Comparison of ENCODE assay signal across 14 cellular contexts in the genomic region with DNA sequence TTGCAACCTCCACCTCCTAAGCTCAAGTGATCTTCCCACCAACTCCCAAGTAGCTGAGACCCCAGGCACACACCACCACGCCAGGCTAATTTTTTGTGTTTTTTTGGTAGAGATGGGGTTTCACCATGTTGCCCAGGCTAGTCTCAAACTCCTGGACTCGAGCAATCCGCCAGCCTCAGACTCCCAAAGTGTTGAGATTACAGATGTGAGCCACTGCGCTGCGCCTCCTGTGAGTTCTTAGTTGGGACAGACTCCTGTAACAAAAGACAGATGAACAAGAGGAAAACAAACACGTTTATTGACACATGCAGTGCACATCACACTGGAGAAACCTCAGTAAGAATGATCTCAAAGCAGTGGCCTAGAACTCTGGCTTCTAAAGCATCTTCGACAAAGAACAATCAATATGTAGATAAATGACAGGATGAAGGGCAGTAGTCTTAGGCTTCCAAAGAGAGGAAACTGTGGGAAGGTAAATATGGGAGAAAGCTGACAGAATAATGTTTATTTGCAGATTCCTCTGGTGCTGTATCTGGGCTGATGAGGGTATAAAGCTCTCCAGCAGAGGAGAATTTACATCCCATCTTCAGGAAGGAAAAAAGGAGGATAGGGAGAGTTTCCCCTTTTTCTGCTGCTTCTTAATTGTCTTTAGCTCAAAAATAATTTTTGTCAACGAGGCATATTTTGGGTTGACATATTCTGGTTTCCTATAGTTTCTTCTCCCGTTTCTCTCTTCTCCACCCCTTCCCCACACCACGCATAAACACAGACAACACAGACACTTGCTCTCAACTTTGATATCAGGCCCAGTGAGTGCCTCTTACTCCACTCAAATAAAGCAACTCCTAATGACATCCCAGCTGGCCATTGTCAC.
DNase-seq lines count a peak whose midpoint lies in the region; ATAC-seq, FAIRE-seq and TF ChIP-seq lines count a peak whose summit lies in the region.
"Had no signal": no experiment of that assay in that cellular context is flagged by ENCODE, and none has a peak within 500 bp of the region (broad histone marks: within the 10 kb centered on the region; RNA-seq: fewer than 3 reads in every experiment).

No MANE protein-coding gene starts in this region.

- H3K23me2 ChIP-seq in H9 (ENCODE audit: insufficient read length, low read depth, low read length, poor library complexity, severe bottlenecking) = no peaks in the 10 kb centered on the region

- no peak overlapping the region for H3K9ac ChIP-seq in H9 (ENCODE audit: extremely low read depth, insufficient read length, low read length)
- H3K9ac ChIP-seq in K562 (ENCODE audit: insufficient read depth in 1 of 2, low read depth in 2 of 2, low read length in 2 of 2) = no peak overlapping the region
- H3K9ac ChIP-seq: KMS-11 had no signal

- DNase-seq in A549 (ENCODE audit: low read depth in 1 of 2, low spot score in 1 of 2) = no peak
- no peak for DNase-seq in H9
- no peak for DNase-seq in K562 (ENCODE audit: extremely low read depth in 1 of 4, low spot score in 3 of 4)
- DNase-seq in osteoblast (ENCODE audit: insufficient read length, low spot score, missing footprints) = no peak
- DNase-seq in putamen (ENCODE audit: low spot score) = no peak
- DNase-seq: BE2C, DMS79 had no signal

- H3K23ac ChIP-seq in H9 (ENCODE audit: insufficient read length, low read depth, low read length) = no peak overlapping the region

- H3K9me3 ChIP-seq in A549 (no peaks in the 10 kb centered on the region), H9 (ENCODE audit: control insufficient read depth, low read depth, low read length) (no peaks in the 10 kb centered on the region), K562 (replicated peaks; ENCODE audit: control insufficient read depth, insufficient read depth, low read depth, low read length) (no peaks in the 10 kb centered on the region), osteoblast (ENCODE audit: low read depth, low read length) (no peaks in the 10 kb centered on the region)
- H3K9me3 ChIP-seq: BE2C had no signal

- FAIRE-seq in A549 (lab: Jason Lieb, UNC) (no peak), K562 (lab: Jason Lieb, UNC) (no peak)
- FAIRE-seq: GM12891 had no signal

- no peak for ATAC-seq in A549
- ATAC-seq in K562 = no peak
- ATAC-seq in GM21515 (IDR thresholded peaks at IDR 0.05; ENCODE audit: unreplicated experiment) = no peak
- no peak for ATAC-seq in GM19035 (IDR thresholded peaks at IDR 0.05; ENCODE audit: unreplicated experiment)
- ATAC-seq in HG02759 (IDR thresholded peaks at IDR 0.05; ENCODE audit: unreplicated experiment) = no peak

- H3K27me3 ChIP-seq in H9 (ENCODE audit: insufficient read depth, low read length) (no peaks in the 10 kb centered on the region), K562 (ENCODE audit: control insufficient read depth in 2 of 2, insufficient read depth in 2 of 2, low read length in 2 of 2) (no peaks in the 10 kb centered on the region), osteoblast (ENCODE audit: insufficient read depth, low read length) (no peaks in the 10 kb centered on the region)
- H3K27me3 ChIP-seq: BE2C had no signal

- TF ChIP-seq POLR2A in A549 (IDR thresholded peaks at IDR 0.05; ENCODE audit: low read length) (no peak), K562 (conservative IDR thresholded peaks at IDR 0.05) (no peak)

- no peaks in the 10 kb centered on the region for H3K27me3 Mint-ChIP-seq in H9 (ENCODE audit: low read depth)
- H3K27me3 Mint-ChIP-seq: IgD-negative memory B cell had no signal

- BruUV-seq in K562 (replicated peaks; lab: Mats Ljungman, UMichigan) = no TSS peak

- in situ Hi-C loops in K562 (cut with MboI) = no loop called here

- TF ChIP-seq RAD21 in A549 (conservative IDR thresholded peaks at IDR 0.05 in 1 of 2, IDR thresholded peaks at IDR 0.05 in 1 of 2) = no peak
- no peak for TF ChIP-seq RAD21 in K562 (CRISPR knock-in tag; conservative IDR thresholded peaks at IDR 0.05 in 1 of 2, IDR thresholded peaks at IDR 0.05 in 1 of 2)

- H3K4me2 ChIP-seq in A549 (no peak overlapping the region), H9 (ENCODE audit: insufficient read depth, insufficient read length, low read length) (no peak overlapping the region), K562 (ENCODE audit: insufficient read depth, low read length) (no peak overlapping the region), osteoblast (ENCODE audit: insufficient read depth, low read length) (no peak overlapping the region)
- H3K4me2 ChIP-seq: KMS-11 had no signal

- peak overlapping the region in 2 of 3 experiments; percentile 0; a peak in 2 of 7 replicates for H3K27ac Mint-ChIP-seq in H9

- H2AK5ac ChIP-seq in H9 (ENCODE audit: insufficient read length, low read length) = no peak overlapping the region

- no peaks in the 10 kb centered on the region for H3K9me3 Mint-ChIP-seq in H9
- H3K9me3 Mint-ChIP-seq: IgD-negative memory B cell had no signal

- POLR2A ChIA-PET in A549 (lab: Yijun Ruan, JAX) = no interaction called here
- POLR2A ChIA-PET in K562 (lab: Yijun Ruan, JAX) = interaction anchor here (1.4 kb wide), 2 partner anchors 9 to 16 kb away, joined by 4 read pairs; no protein-coding TSS in a partner anchor

- no peak overlapping the region for H2BK12ac ChIP-seq in H9 (ENCODE audit: insufficient read length, low read depth, low read length)

- peaks cover 2 to 7% of the 10 kb centered on the region in 2 experiments for H3K4me1 Mint-ChIP-seq in H9
- H3K4me1 Mint-ChIP-seq: IgD-negative memory B cell had no signal

- no peaks in the 10 kb centered on the region for H3K9me1 ChIP-seq in K562 (ENCODE audit: control insufficient read depth, insufficient read depth, low read length)

- no peak overlapping the region for H2BK20ac ChIP-seq in H9 (ENCODE audit: low read depth, low read length, poor library complexity, severe bottlenecking)

- no peak overlapping the region for H2BK5ac ChIP-seq in H9 (ENCODE audit: insufficient read length, low read length)

- no peak overlapping the region for H3K18ac ChIP-seq in H9 (ENCODE audit: insufficient read length, low read depth, low read length)

- H3K56ac ChIP-seq in H9 (ENCODE audit: insufficient read length, low read depth, low read length) = no peak overlapping the region

- H3K14ac ChIP-seq in H9 (ENCODE audit: insufficient read depth, low read length) = no peak overlapping the region

- no peaks in the 10 kb centered on the region for H3K36me3 ChIP-seq in K562 (ENCODE audit: control insufficient read depth, insufficient read depth, low read length)
- H3K36me3 ChIP-seq in osteoblast (ENCODE audit: insufficient read depth, low read length) = no peaks in the 10 kb centered on the region
- H3K36me3 ChIP-seq: BE2C had no signal

- H3K4me1 ChIP-seq in A549 (no peaks in the 10 kb centered on the region), H9 (ENCODE audit: insufficient read depth, low read length) (no peaks in the 10 kb centered on the region; the same call in 1 of the 2 replicates), K562 (replicated peaks in 1 of 2; ENCODE audit: control insufficient read depth in 2 of 2, insufficient read depth in 2 of 2, low read length in 2 of 2) (0 out of 5 replicates have a peak, but pooled peaks cover 0 to 8% of the 10 kb centered on the region in 2 experiments), osteoblast (ENCODE audit: insufficient read depth, low read length) (no peaks in the 10 kb centered on the region)
- H3K4me1 ChIP-seq: BE2C had no signal

- H2BK120ac ChIP-seq in H9 (ENCODE audit: low read depth, low read length, poor library complexity, severe bottlenecking) = no peak overlapping the region

- no peaks in the 10 kb centered on the region for H3K79me1 ChIP-seq in H9 (ENCODE audit: insufficient read depth, low read depth, low read length, poor library complexity, severe bottlenecking)

- H4K8ac ChIP-seq in H9 (replicated peaks; ENCODE audit: insufficient read length, low read depth, low read length) = no peak overlapping the region

- CTCF ChIA-PET in A549 (lab: Yijun Ruan, JAX) (no interaction called here), K562 (lab: Yijun Ruan, JAX; ENCODE audit: low intra/inter-chr PET ratio) (no interaction called here)

- H2BK15ac ChIP-seq in H9 (ENCODE audit: low read depth, low read length) = no peak overlapping the region

- TF ChIP-seq EP300 in A549 (IDR thresholded peaks at IDR 0.05) (no peak), K562 (IDR thresholded peaks at IDR 0.05; ENCODE audit: low read length) (no peak)

- H3K4me3 ChIP-seq in A549 (no peak overlapping the region), K562 (no peak overlapping the region), osteoblast (ENCODE audit: insufficient read depth, low read length) (no peak overlapping the region)

- H3K79me2 ChIP-seq in H9 (ENCODE audit: insufficient read depth, low read length) (no peaks in the 10 kb centered on the region), K562 (ENCODE audit: control insufficient read depth, insufficient read depth, low read length) (no peaks in the 10 kb centered on the region), osteoblast (ENCODE audit: insufficient read depth, low read length) (no peaks in the 10 kb centered on the region)

- H3K36me3 Mint-ChIP-seq in H9 (ENCODE audit: insufficient read depth in 1 of 3, low read depth in 3 of 3) = no peaks in the 10 kb centered on the region
- H3K36me3 Mint-ChIP-seq: IgD-negative memory B cell had no signal

- H3K27ac ChIP-seq in A549 = no peak overlapping the region
- H3K27ac ChIP-seq in H9 (ENCODE audit: insufficient read length, low read depth, low read length) = no peak overlapping the region
- no peak overlapping the region for H3K27ac ChIP-seq in K562 (ENCODE audit: extremely low read depth, low read depth, low read length)
- H3K27ac ChIP-seq in osteoblast (ENCODE audit: low read depth, low read length) = no peak overlapping the region
- H3K27ac ChIP-seq: C4-2B, KMS-11 had no signal

- H3K4ac ChIP-seq in H9 (ENCODE audit: low read depth, low read length) = no peak overlapping the region

- H2AFZ ChIP-seq in H9 (ENCODE audit: low read length) (no peak overlapping the region), K562 (ENCODE audit: low read depth, low read length) (peak overlapping the region; percentile 13; the same call in 1 of the 2 replicates), osteoblast (ENCODE audit: low read length) (peak overlapping the region; percentile 28)

- no peaks in the 10 kb centered on the region for H4K20me1 ChIP-seq in H9 (ENCODE audit: control insufficient read depth, insufficient read depth, insufficient read length)
- no peaks in the 10 kb centered on the region for H4K20me1 ChIP-seq in K562 (replicated peaks; ENCODE audit: control insufficient read depth, insufficient read depth, low read length)
- H4K20me1 ChIP-seq in osteoblast (ENCODE audit: insufficient read depth, low read length) = no peaks in the 10 kb centered on the region

- H4K91ac ChIP-seq in H9 (ENCODE audit: insufficient read length, low read depth, low read length) = no peak overlapping the region

- intact Hi-C loops in K562 (cut with micrococcal nuclease) = no loop called here

- no peak overlapping the region for H4K5ac ChIP-seq in H9 (ENCODE audit: insufficient read length, low read depth, low read length)

- no peak overlapping the region for H3K4me3 Mint-ChIP-seq in H9
- H3K4me3 Mint-ChIP-seq: IgD-negative memory B cell had no signal

- 67% methylated on average over 10 of the region's 10 CpGs for WGBS in A549 (ENCODE audit: missing lambda C conversion rate)
- WGBS in H9 (ENCODE audit: extremely low coverage, insufficient read length, low lambda C conversion rate) = no CpG with 5 or more reads among the region's 10 CpGs
- 42% methylated on average over 10 of the region's 10 CpGs for WGBS in K562 (ENCODE audit: insufficient coverage, low coverage, missing lambda C conversion rate)

- H3T11ph ChIP-seq in H9 (ENCODE audit: low read length) = no peak overlapping the region

- TF ChIP-seq CTCF in A549 (IDR thresholded peaks at IDR 0.05) = no peak
- TF ChIP-seq CTCF in H9 (conservative IDR thresholded peaks at IDR 0.05) = no peak
- no peak for TF ChIP-seq CTCF in K562 (IDR thresholded peaks at IDR 0.05 in 2 of 3, conservative IDR thresholded peaks at IDR 0.05 in 1 of 3; ENCODE audit: insufficient read depth in 2 of 3, low read depth in 1 of 3, low read length in 3 of 3)
- no peak for TF ChIP-seq CTCF in osteoblast (IDR thresholded peaks at IDR 0.05; ENCODE audit: extremely low read depth, low read depth, low read length)
